Comparison of ENCODE assay signal across 25 cellular contexts in genomic region chr2:164642268-164642667, GRCh38. TPM values are rescaled to one million over a fixed set of nuclear protein-coding genes. Genes with fewer than 3 reads are reported as not detected.
A peak's percentile ranks its signal among the peaks of the same experiment; 100 is the strongest.
DNase-seq lines count a peak whose midpoint lies in the region; ATAC-seq, FAIRE-seq and TF ChIP-seq lines count a peak whose summit lies in the region.
"Had no signal": no experiment of that assay in that cellular context is flagged by ENCODE, and none has a peak within 500 bp of the region (broad histone marks: within the 10 kb centered on the region; RNA-seq: fewer than 3 reads in every experiment).

No MANE protein-coding gene starts in this region.

- H3K9me3 ChIP-seq in left ventricle myocardium inferior (replicated peaks) = no peaks in the 10 kb centered on the region
- no peaks in the 10 kb centered on the region for H3K9me3 ChIP-seq in right atrium auricular region
- H3K9me3 ChIP-seq: BE2C; BLaER1 treated with 17β-estradiol and CSF1 and Interleukin-3, amounts not matched to agents 10 nM and 100 nM; HAP-1 had no signal

- H3K4me1 ChIP-seq in left ventricle myocardium inferior (no peaks in the 10 kb centered on the region), right atrium auricular region (no peaks in the 10 kb centered on the region)
- H3K4me1 ChIP-seq: BE2C, HAP-1 had no signal

- intact Hi-C loops in left ventricle myocardium inferior (cut with micrococcal nuclease) = no loop called here

- TF ChIP-seq CTCF in left ventricle myocardium inferior (IDR thresholded peaks at IDR 0.05; ENCODE audit: borderline replicate concordance) = no peak
- no peak for TF ChIP-seq CTCF in right atrium auricular region (IDR thresholded peaks at IDR 0.05)

- ATAC-seq in SK-N-SH treated with all-trans-retinoic acid at 6 μM for 48 hours = peak; percentile 56; the same call in 2 of the 3 replicates
- ATAC-seq: GM23338 had no signal

- peaks cover 2% of the 10 kb centered on the region for H3K36me3 ChIP-seq in left ventricle myocardium inferior
- no peaks in the 10 kb centered on the region for H3K36me3 ChIP-seq in right atrium auricular region
- H3K36me3 ChIP-seq: BE2C; BLaER1 treated with 17β-estradiol and CSF1 and Interleukin-3, amounts not matched to agents 10 nM and 100 nM; HAP-1 had no signal

- no peaks in the 10 kb centered on the region for H3K27me3 ChIP-seq in left ventricle myocardium inferior (ENCODE audit: low read depth)
- no peaks in the 10 kb centered on the region for H3K27me3 ChIP-seq in right atrium auricular region
- H3K27me3 ChIP-seq: BE2C; BLaER1 treated with 17β-estradiol and CSF1 and Interleukin-3, amounts not matched to agents 10 nM and 100 nM had no signal

- H3K4me3 ChIP-seq in left ventricle myocardium inferior (peak overlapping the region; percentile 28), right atrium auricular region (no peak overlapping the region)
- H3K4me3 ChIP-seq: BLaER1 treated with 17β-estradiol and CSF1 and Interleukin-3, amounts not matched to agents 10 nM and 100 nM; GM23338; HAP-1 had no signal

- no peak for FAIRE-seq in RCC 7860 (lab: Jason Lieb, UNC)
- FAIRE-seq: D721Med, GM12891, GM18507 had no signal

- no peak overlapping the region for H3K27ac ChIP-seq in left ventricle myocardium inferior (replicated peaks)
- no peak overlapping the region for H3K27ac ChIP-seq in right atrium auricular region
- H3K27ac ChIP-seq: 22Rv1; BLaER1 treated with 17β-estradiol and CSF1 and Interleukin-3, amounts not matched to agents 10 nM and 100 nM had no signal

- DNase-seq in NCI-H146 (lab: John Stamatoyannopoulos, UW) = peak; percentile 2
- no peak for DNase-seq in NCI-H146 treated with DMSO at 0.1 percent for 48 hours (lab: John Stamatoyannopoulos, UW; ENCODE audit: unreplicated experiment)
- no peak for DNase-seq in left ventricle myocardium inferior
- no peak for DNase-seq in right atrium auricular region (ENCODE audit: low spot score)
- DNase-seq in NCI-H2227 treated with DMSO at 0.1 percent for 48 hours (lab: John Stamatoyannopoulos, UW) = peak; percentile 11
- DNase-seq in RCC 7860 (ENCODE audit: low spot score) = no peak
- DNase-seq in islet precursor cell = no peak
- DNase-seq: ACHN; AML-193; BE2C; CD4-positive, alpha-beta T cell; CD8-positive, alpha-beta memory T cell; DMS 273 treated with DMSO at 0.1 percent for 48 hours; DMS79; EL; GF-D8; HFFc6 had no signal

TF ChIP-seq in SK-N-SH treated with all-trans-retinoic acid at 6 μM for 48 hours, 23 proteins besides CTCF, POLR2A, EP300 and RAD21:
- TF ChIP-seq ZNF565 (CRISPR knock-in tag; conservative IDR thresholded peaks at IDR 0.05; ENCODE audit: low read depth) (no peak), ZFP30 (CRISPR knock-in tag; IDR thresholded peaks at IDR 0.05) (no peak), OSR1 (CRISPR knock-in tag; IDR thresholded peaks at IDR 0.05) (no peak), RARB (CRISPR knock-in tag; IDR thresholded peaks at IDR 0.05) (no peak), ISL1 (CRISPR knock-in tag; IDR thresholded peaks at IDR 0.05) (no peak), PPARA (CRISPR knock-in tag; IDR thresholded peaks at IDR 0.05; ENCODE audit: borderline replicate concordance) (no peak), CSRNP3 (CRISPR knock-in tag; IDR thresholded peaks at IDR 0.05) (no peak), ZNF8 (CRISPR knock-in tag; IDR thresholded peaks at IDR 0.05) (no peak), ZC3H10 (CRISPR knock-in tag; IDR thresholded peaks at IDR 0.05) (no peak), POU6F1 (CRISPR knock-in tag; IDR thresholded peaks at IDR 0.05; ENCODE audit: borderline replicate concordance, low read depth) (no peak), ZFP3 (CRISPR knock-in tag; IDR thresholded peaks at IDR 0.05) (no peak), ESRRG (CRISPR knock-in tag; IDR thresholded peaks at IDR 0.05) (no peak), ARNTL (CRISPR knock-in tag; IDR thresholded peaks at IDR 0.05; ENCODE audit: borderline replicate concordance, low read depth) (no peak), TSHZ2 (CRISPR knock-in tag; IDR thresholded peaks at IDR 0.05) (no peak)

RNA-seq across cellular contexts. Expression of gene GRB14, which starts 21.0 kb away (rescaled TPM):
- total RNA-seq in left ventricle myocardium inferior (39.3 TPM), right atrium auricular region (10 to 100 TPM in 1 of 2 donors, 1 to 10 TPM in 1; 4.4 to 15.5 TPM)
- total RNA-seq: CD4-positive, alpha-beta T cell; CD8-positive, alpha-beta memory T cell had no signal

Comparison
In these comparisons a context has a peak if more than half of its experiments do, and no peak if none do; other contexts are left out.
1. DNase-seq: peak in NCI-H146 (single experiment) and NCI-H2227 treated with DMSO at 0.1 percent for 48 hours (single experiment); none in NCI-H146 treated with DMSO at 0.1 percent for 48 hours (single experiment), left ventricle myocardium inferior (single experiment), right atrium auricular region (single experiment), RCC 7860 (single experiment) and islet precursor cell (single experiment).